In genomic region chr4:185183622-185184281, GRCh38 we compare ENCODE assay signal across 8 cellular contexts. TPM values are rescaled to one million over a fixed set of nuclear protein-coding genes. Genes with fewer than 3 reads are reported as not detected.
A peak's percentile ranks its signal among the peaks of the same experiment; 100 is the strongest.
DNase-seq lines count a peak whose midpoint lies in the region; ATAC-seq and TF ChIP-seq lines count a peak whose summit lies in the region.

No MANE protein-coding gene starts in this region.

- no TSS peak for BruUV-seq in A673 (replicated peaks; lab: Mats Ljungman, UMichigan)

- peaks cover 64% of the 10 kb centered on the region for H3K79me2 ChIP-seq in neural progenitor cell (ENCODE audit: low read depth)

- TF ChIP-seq POLR2A in suprapubic skin (IDR thresholded peaks at IDR 0.05) = no peak

- H3K27ac ChIP-seq in A673 (ENCODE audit: low read depth, low read length, poor library complexity, severe bottlenecking) = no peak overlapping the region
- no peak overlapping the region for H3K27ac ChIP-seq in neural progenitor cell
- H3K27ac ChIP-seq in suprapubic skin = no peak overlapping the region

- no peak overlapping the region for H3K9ac ChIP-seq in neural progenitor cell

- H3K4me2 ChIP-seq in neural progenitor cell = no peak overlapping the region

- CTCF ChIA-PET in A673 (lab: Charles Lee) = interaction anchor here (0.6 to 1.4 kb wide), 6 partner anchors 10 to 144 kb away, joined by 3 to 5 read pairs (median 4); partner anchors contain the start of genes SLC25A4 and SNX25

- peaks cover 6% of the 10 kb centered on the region for H3K36me3 Mint-ChIP-seq in neural progenitor cell

- peaks cover 24% of the 10 kb centered on the region for H4K20me1 ChIP-seq in neural progenitor cell (ENCODE audit: low read depth)

- H2AFZ ChIP-seq in neural progenitor cell (replicated peaks) = no peak overlapping the region

- H3K4me1 Mint-ChIP-seq in neural progenitor cell = no peaks in the 10 kb centered on the region

- H3K27me3 Mint-ChIP-seq in neural progenitor cell (ENCODE audit: insufficient read depth, low read depth) = peaks cover 2% of the 10 kb centered on the region

- intact Hi-C loops in A673 (cut with micrococcal nuclease; ENCODE audit: unreplicated experiment) = loop anchor here (5.0 kb wide), 1 partner anchor 146 kb away; no protein-coding TSS in a partner anchor

- H3K4me1 ChIP-seq in A673 (ENCODE audit: insufficient read depth, low read length, poor library complexity, severe bottlenecking) (peaks cover 17% of the 10 kb centered on the region), neural progenitor cell (peaks cover 8% of the 10 kb centered on the region), suprapubic skin (no peaks in the 10 kb centered on the region)

- no peaks in the 10 kb centered on the region for H3K9me3 Mint-ChIP-seq in neural progenitor cell

- no peaks in the 10 kb centered on the region for H3K27me3 ChIP-seq in A673 (replicated peaks; ENCODE audit: insufficient read depth, low read depth, low read length, poor library complexity)
- H3K27me3 ChIP-seq in neural progenitor cell = no peaks in the 10 kb centered on the region
- H3K27me3 ChIP-seq in suprapubic skin = no peaks in the 10 kb centered on the region

- no peak for TF ChIP-seq EP300 in suprapubic skin (IDR thresholded peaks at IDR 0.05)

- POLR2A ChIA-PET in A673 (lab: Charles Lee; ENCODE audit: low non-redundant PET) = no interaction called here

- no peaks in the 10 kb centered on the region for H3K9me3 ChIP-seq in A673 (ENCODE audit: low read depth, low read length, poor library complexity, severe bottlenecking)
- no peaks in the 10 kb centered on the region for H3K9me3 ChIP-seq in neural progenitor cell (ENCODE audit: low read depth)
- H3K9me3 ChIP-seq in suprapubic skin = no peaks in the 10 kb centered on the region

- peaks cover 13% of the 10 kb centered on the region for H3F3A ChIP-seq in neural progenitor cell (ENCODE audit: low read depth)

- H3K27ac Mint-ChIP-seq in neural progenitor cell = no peak overlapping the region

- H3K4me3 ChIP-seq in A673 (ENCODE audit: low read depth, low read length, poor library complexity, severe bottlenecking) (no peak overlapping the region), fibroblast of pulmonary artery (replicated peaks; ENCODE audit: low read depth, low read length) (no peak overlapping the region), neural progenitor cell (no peak overlapping the region), suprapubic skin (no peak overlapping the region)

- peak; percentile 75 for ATAC-seq in GM18868 (IDR thresholded peaks at IDR 0.05; ENCODE audit: unreplicated experiment)

- DNase-seq in A673 (ENCODE audit: low spot score) (peak; percentile 91), LoVo (ENCODE audit: low spot score) (peak; percentile 84), RPMI7951 (ENCODE audit: low read depth) (peak; percentile 80), activated T-helper 1 cell treated with Interleukin-2 at 50 U/mL for 16 hours (ENCODE audit: low read depth) (peak; percentile 45), fibroblast of pulmonary artery (ENCODE audit: low read depth) (peak; percentile 96), neural progenitor cell (ENCODE audit: low spot score) (peak; percentile 83), suprapubic skin (ENCODE audit: low spot score in 2 of 2) (peak; percentile 81 to 91)

- WGBS in suprapubic skin = 44% methylated on average over 6 of the region's 6 CpGs

- peaks cover 4% of the 10 kb centered on the region for H3K36me3 ChIP-seq in A673 (ENCODE audit: insufficient read depth, low read length, poor library complexity, severe bottlenecking)
- H3K36me3 ChIP-seq in neural progenitor cell = no peaks in the 10 kb centered on the region
- peaks cover 1% of the 10 kb centered on the region for H3K36me3 ChIP-seq in suprapubic skin

- peak; percentile 91 for TF ChIP-seq CTCF in A673 (conservative IDR thresholded peaks at IDR 0.05; ENCODE audit: low read depth, low read length)
- peak; percentile 85 for TF ChIP-seq CTCF in fibroblast of pulmonary artery (IDR thresholded peaks at IDR 0.05; ENCODE audit: low read length, missing control alignments)
- peak; percentile 88 for TF ChIP-seq CTCF in neural progenitor cell (IDR thresholded peaks at IDR 0.05)
- TF ChIP-seq CTCF in suprapubic skin (IDR thresholded peaks at IDR 0.05) = peak; percentile 64 to 79

- H3K4me3 Mint-ChIP-seq in neural progenitor cell = no peak overlapping the region

RNA-seq across cellular contexts. Expression of gene CFAP97, which starts 20.0 kb away (rescaled TPM):
- total RNA-seq in A673 (2021) (28.9 and 35.1 TPM in 2 replicates), neural progenitor cell (ENCODE audit: low replicate concordance) (45.6 and 78.6 TPM in 2 replicates), suprapubic skin (10 to 100 TPM; 26.7 to 33.0 (median 30.9) TPM)
- 23.7 and 28.1 TPM in 2 replicates for total RNA-seq in RPMI7951 (2014; rRNA removed; shearing (Covaris generic))

RNA-seq across cellular contexts. Expression of gene SNX25, which starts 25.6 kb away (rescaled TPM):
- total RNA-seq in A673 (2021) (3.5 and 5.8 TPM in 2 replicates), neural progenitor cell (ENCODE audit: low replicate concordance) (39.2 and 50.8 TPM in 2 replicates), suprapubic skin (10 to 100 TPM; 13.3 to 39.3 (median 15.3) TPM)
- total RNA-seq in RPMI7951 (2014; rRNA removed; shearing (Covaris generic)) = 16.1 and 18.3 TPM in 2 replicates

RNA-seq across cellular contexts. Expression of gene SLC25A4, which starts 40.7 kb away (rescaled TPM):
- total RNA-seq in A673 (2021) (18.6 and 21.9 TPM in 2 replicates), neural progenitor cell (ENCODE audit: low replicate concordance) (14.7 and 21.2 TPM in 2 replicates), suprapubic skin (10 to 100 TPM; 13.8 to 20.3 (median 16.2) TPM)
- 9.0 and 13.3 TPM in 2 replicates for total RNA-seq in RPMI7951 (2014; rRNA removed; shearing (Covaris generic))

Comparison
In these comparisons a context has a peak if more than half of its experiments do, and no peak if none do; other contexts are left out.
1. DNase-seq: peak in every context shown above with its lines; median percentile 96 in fibroblast of pulmonary artery; 91 in A673; 86 in suprapubic skin; 84 in LoVo; 83 in neural progenitor cell; 80 in RPMI7951; 45 in activated T-helper 1 cell treated with Interleukin-2 at 50 U/mL for 16 hours.